ENCODE assay signal across 8 cellular contexts in the genomic region with DNA sequence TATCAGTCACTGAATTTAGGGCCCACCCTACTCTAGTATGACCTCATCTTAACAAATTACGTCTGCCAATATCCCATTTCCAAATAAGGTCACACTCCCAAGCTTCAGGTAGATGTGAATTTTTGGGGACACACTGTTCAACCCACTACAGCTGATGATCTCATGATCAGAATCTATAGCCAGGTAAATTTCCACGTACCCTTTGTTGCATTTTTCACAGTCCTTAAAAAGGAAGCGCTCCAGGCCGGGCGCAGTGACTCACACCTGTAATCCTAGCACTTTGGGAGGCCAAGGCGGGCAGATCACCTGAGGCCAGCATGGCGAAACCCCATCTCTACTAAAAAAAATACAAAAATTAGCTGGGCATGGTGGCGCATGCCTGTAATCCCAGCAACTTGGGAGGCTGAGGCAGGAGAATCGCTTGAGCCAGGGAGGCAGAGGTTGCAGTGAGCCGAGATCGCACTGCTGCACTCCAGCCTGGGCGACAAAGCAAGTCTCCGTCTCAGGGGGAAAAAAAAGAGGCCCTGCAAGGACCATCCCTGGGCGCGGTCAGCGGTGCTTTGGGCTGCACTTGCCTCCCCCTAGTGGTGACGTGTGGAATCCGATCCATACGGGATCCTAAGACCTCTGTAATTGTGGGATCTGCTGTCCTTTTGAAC. TPM values are rescaled to one million over a fixed set of nuclear protein-coding genes. Genes with fewer than 3 reads are reported as not detected.
DNase-seq lines count a peak whose midpoint lies in the region; ATAC-seq and TF ChIP-seq lines count a peak whose summit lies in the region.
"Not testable (repeated sequence)": the region's sequence is repeated elsewhere in the genome, so short reads cannot be mapped to it uniquely, and the experiment has no call there.

No MANE protein-coding gene starts in this region.

- intact Hi-C loops in esophagus muscularis mucosa (cut with DNase I); lower lobe of right lung (cut with DNase I): not testable (repeated sequence)

- not testable (repeated sequence) for H4K8ac ChIP-seq in H9 (replicated peaks; ENCODE audit: insufficient read length, low read depth, low read length)

- POLR2A ChIA-PET in BJ (lab: Charles Lee) = not testable (repeated sequence)

- not testable (repeated sequence) for H3K23me2 ChIP-seq in H9 (ENCODE audit: insufficient read length, low read depth, low read length, poor library complexity, severe bottlenecking)

- H3K4me1 Mint-ChIP-seq in H9 = not testable (repeated sequence)
- peaks cover 23% of the 10 kb centered on the region for H3K4me1 Mint-ChIP-seq in T-helper 1 cell treated with Interleukin-12 subunit alpha and Interleukin-12 subunit beta and Interleukin-4 antibody, amounts not matched to agents 30 μg/mL and 1 μg/mL, for 36 hours (ENCODE audit: low read depth)

- TF ChIP-seq CTCF in BJ (IDR thresholded peaks at IDR 0.05; ENCODE audit: insufficient read depth, low read depth, low read length) (peak; percentile 89), H9 (conservative IDR thresholded peaks at IDR 0.05) (peak; percentile 96), esophagus muscularis mucosa (IDR thresholded peaks at IDR 0.05) (peak; percentile 69 to 85 (median 78)), lower lobe of right lung (IDR thresholded peaks at IDR 0.05) (peak; percentile 91)

- not testable (repeated sequence) for H2BK15ac ChIP-seq in H9 (ENCODE audit: low read depth, low read length)

- not testable (repeated sequence) for H3K27me3 ChIP-seq in BJ (ENCODE audit: control insufficient read depth, insufficient read depth, low read length); H9 (ENCODE audit: insufficient read depth, low read length); esophagus muscularis mucosa; lower lobe of right lung (ENCODE audit: low read depth)

- H3K36me3 ChIP-seq in BJ (ENCODE audit: control insufficient read depth, insufficient read depth, low read length) = not testable (repeated sequence)
- H3K36me3 ChIP-seq in esophagus muscularis mucosa (peaks cover 6 to 70% (median 43%) of the 10 kb centered on the region in 4 donors), lower lobe of right lung (peaks cover 61% of the 10 kb centered on the region)

- not testable (repeated sequence) for H3K9me3 Mint-ChIP-seq in H9; T-helper 1 cell treated with Interleukin-12 subunit alpha and Interleukin-12 subunit beta and Interleukin-4 antibody, amounts not matched to agents 30 μg/mL and 1 μg/mL, for 36 hours

- not testable (repeated sequence) for H3K79me1 ChIP-seq in H9 (ENCODE audit: insufficient read depth, low read depth, low read length, poor library complexity, severe bottlenecking)

- WGBS in H9 (ENCODE audit: extremely low coverage, insufficient read length, low lambda C conversion rate) = no CpG with 5 or more reads among the region's 19 CpGs
- WGBS in esophagus muscularis mucosa = 52% methylated on average over 19 of the region's 19 CpGs

- H2BK120ac ChIP-seq in H9 (ENCODE audit: low read depth, low read length, poor library complexity, severe bottlenecking) = not testable (repeated sequence)

- H2AK5ac ChIP-seq in H9 (ENCODE audit: insufficient read length, low read length) = not testable (repeated sequence)

- not testable (repeated sequence) for H3K4me2 ChIP-seq in H9 (ENCODE audit: insufficient read depth, insufficient read length, low read length)

- not testable (repeated sequence) for H3K4ac ChIP-seq in H9 (ENCODE audit: low read depth, low read length)

- TF ChIP-seq POLR2A in esophagus muscularis mucosa (IDR thresholded peaks at IDR 0.05; ENCODE audit: low read depth) = not testable (repeated sequence)

- not testable (repeated sequence) for H3K18ac ChIP-seq in H9 (ENCODE audit: insufficient read length, low read depth, low read length)

- H3K27ac ChIP-seq in H9 (ENCODE audit: insufficient read length, low read depth, low read length); esophagus muscularis mucosa (replicated peaks in 1 of 4); lower lobe of right lung: not testable (repeated sequence)

- H3K9me3 ChIP-seq in H9 (ENCODE audit: control insufficient read depth, low read depth, low read length); esophagus muscularis mucosa; lower lobe of right lung: not testable (repeated sequence)

- H2BK5ac ChIP-seq in H9 (ENCODE audit: insufficient read length, low read length) = not testable (repeated sequence)

- H4K91ac ChIP-seq in H9 (ENCODE audit: insufficient read length, low read depth, low read length) = not testable (repeated sequence)

- H3K27ac Mint-ChIP-seq in H9 = not testable (repeated sequence)
- peak overlapping the region; percentile 45 for H3K27ac Mint-ChIP-seq in T-helper 1 cell treated with Interleukin-12 subunit alpha and Interleukin-12 subunit beta and Interleukin-4 antibody, amounts not matched to agents 30 μg/mL and 1 μg/mL, for 36 hours

- H3K23ac ChIP-seq in H9 (ENCODE audit: insufficient read length, low read depth, low read length) = not testable (repeated sequence)

- not testable (repeated sequence) for H3K27me3 Mint-ChIP-seq in H9 (ENCODE audit: low read depth); T-helper 1 cell treated with Interleukin-12 subunit alpha and Interleukin-12 subunit beta and Interleukin-4 antibody, amounts not matched to agents 30 μg/mL and 1 μg/mL, for 36 hours (ENCODE audit: low read depth)

- H3K79me2 ChIP-seq in H9 (ENCODE audit: insufficient read depth, low read length) = not testable (repeated sequence)

- not testable (repeated sequence) for H4K5ac ChIP-seq in H9 (ENCODE audit: insufficient read length, low read depth, low read length)

- CTCF ChIA-PET in BJ (lab: Yijun Ruan, JAX) = interaction anchor here (0.5 to 2.9 kb wide), 20 partner anchors 8 to 222 kb away, joined by 3 to 28 read pairs (median 3); no protein-coding TSS in a partner anchor

- not testable (repeated sequence) for H2BK12ac ChIP-seq in H9 (ENCODE audit: insufficient read length, low read depth, low read length)

- not testable (repeated sequence) for H3K56ac ChIP-seq in H9 (ENCODE audit: insufficient read length, low read depth, low read length)

- not testable (repeated sequence) for H3T11ph ChIP-seq in H9 (ENCODE audit: low read length)

- not testable (repeated sequence) for H2BK20ac ChIP-seq in H9 (ENCODE audit: low read depth, low read length, poor library complexity, severe bottlenecking)

- not testable (repeated sequence) for H3K9ac ChIP-seq in H9 (ENCODE audit: extremely low read depth, insufficient read length, low read length)

- not testable (repeated sequence) for H3K4me1 ChIP-seq in H9 (ENCODE audit: insufficient read depth, low read length); esophagus muscularis mucosa
- H3K4me1 ChIP-seq in lower lobe of right lung = peaks cover 11% of the 10 kb centered on the region

- not testable (repeated sequence) for H4K20me1 ChIP-seq in H9 (ENCODE audit: control insufficient read depth, insufficient read depth, insufficient read length)

- not testable (repeated sequence) for H3K4me3 Mint-ChIP-seq in H9; T-helper 1 cell treated with Interleukin-12 subunit alpha and Interleukin-12 subunit beta and Interleukin-4 antibody, amounts not matched to agents 30 μg/mL and 1 μg/mL, for 36 hours

- peaks cover 0 to 19% (median 8%) of the 10 kb centered on the region in 3 experiments; a peak in 5 of 7 replicates for H3K36me3 Mint-ChIP-seq in H9 (ENCODE audit: insufficient read depth in 1 of 3, low read depth in 3 of 3)
- peaks cover 49% of the 10 kb centered on the region for H3K36me3 Mint-ChIP-seq in T-helper 1 cell treated with Interleukin-12 subunit alpha and Interleukin-12 subunit beta and Interleukin-4 antibody, amounts not matched to agents 30 μg/mL and 1 μg/mL, for 36 hours (ENCODE audit: low read depth)

- peak; percentile 71 to 86 for ATAC-seq in lower lobe of right lung

- DNase-seq in BJ (ENCODE audit: low read depth) = not testable (repeated sequence)
- DNase-seq in H9 (peak; percentile 92), NCI-H2171 treated with DMSO at 0.1 percent for 48 hours (lab: John Stamatoyannopoulos, UW) (peak; percentile 62), activated gamma-delta T cell (lab: John Stamatoyannopoulos, UW) (peak; percentile 16), esophagus muscularis mucosa (ENCODE audit: extremely low spot score) (peak; percentile 93), lower lobe of right lung (peak; percentile 84)
- peak; percentile 78 for DNase-seq in stimulated activated CD4-positive, alpha-beta T cell treated with anti-CD3 and anti-CD28 coated beads, Interleukin-15, amount 100 ng/mL, for 24 hours

- not testable (repeated sequence) for H2AFZ ChIP-seq in H9 (ENCODE audit: low read length)

- not testable (repeated sequence) for H3K4me3 ChIP-seq in BJ (ENCODE audit: low read depth, low read length); esophagus muscularis mucosa; lower lobe of right lung

- not testable (repeated sequence) for TF ChIP-seq EP300 in esophagus muscularis mucosa (IDR thresholded peaks at IDR 0.05)

- not testable (repeated sequence) for H3K14ac ChIP-seq in H9 (ENCODE audit: insufficient read depth, low read length)

RNA-seq across cellular contexts. Expression of a gene that starts 20.1 kb away (rescaled TPM):
- 22.9 and 25.8 TPM in 2 replicates for polyA plus RNA-seq in BJ (2011; rRNA removed)
- polyA minus RNA-seq in BJ (2011; rRNA and poly(A)+ RNA removed) = 8.9 and 13.9 TPM in 2 replicates
- total RNA-seq in H9 (2021) (7.9 and 8.1 TPM in 2 replicates), esophagus muscularis mucosa (10 to 100 TPM; 26.8 to 41.9 (median 30.8) TPM), lower lobe of right lung (65.8 TPM)
